14 cellular contexts compared by ENCODE assay signal in genomic region chr2:32067549-32067948, GRCh38. TPM values are rescaled to one million over a fixed set of nuclear protein-coding genes. Genes with fewer than 3 reads are reported as not detected.
A peak's percentile ranks its signal among the peaks of the same experiment; 100 is the strongest.
DNase-seq lines count a peak whose midpoint lies in the region; ATAC-seq and TF ChIP-seq lines count a peak whose summit lies in the region.
"Had no signal": no experiment of that assay in that cellular context is flagged by ENCODE, and none has a peak within 500 bp of the region (broad histone marks: within the 10 kb centered on the region; RNA-seq: fewer than 3 reads in every experiment).

No MANE protein-coding gene starts in this region.

- H3K9me3 ChIP-seq in adipocyte (ENCODE audit: control insufficient read depth, low read length) (no peaks in the 10 kb centered on the region), trophoblast cell (ENCODE audit: insufficient read depth, low read depth, low read length) (no peaks in the 10 kb centered on the region)
- H3K9me3 ChIP-seq: BE2C, Caco-2 had no signal

- no peak overlapping the region for H3K18ac ChIP-seq in trophoblast cell (ENCODE audit: low read length)

- H2BK120ac ChIP-seq in trophoblast cell (ENCODE audit: insufficient read depth, low read length, poor library complexity) = no peak overlapping the region

- no peak overlapping the region for H2AK5ac ChIP-seq in trophoblast cell (ENCODE audit: low read length)

- H3K27ac ChIP-seq in trophoblast cell (ENCODE audit: low read depth, low read length) = no peak overlapping the region

- no peak overlapping the region for H4K91ac ChIP-seq in trophoblast cell (ENCODE audit: low read depth, low read length)

- no peak overlapping the region for H2AFZ ChIP-seq in trophoblast cell (ENCODE audit: insufficient read depth, low read length, poor library complexity)
- H2AFZ ChIP-seq: GM23338 had no signal

- no peak overlapping the region for H3K9ac ChIP-seq in adipocyte (ENCODE audit: low read length)
- no peak overlapping the region for H3K9ac ChIP-seq in trophoblast cell (ENCODE audit: low read length)

- H2BK5ac ChIP-seq in trophoblast cell (ENCODE audit: low read depth, low read length, poor library complexity) = no peak overlapping the region

- intact Hi-C loops in sciatic nerve (cut with DNase I) = no loop called here

- H3K79me1 ChIP-seq in trophoblast cell (ENCODE audit: low read length) = peaks cover 8% of the 10 kb centered on the region

- H3K27me3 ChIP-seq in adipocyte (replicated peaks; ENCODE audit: control insufficient read depth, insufficient read depth, low read length) (no peaks in the 10 kb centered on the region), trophoblast cell (ENCODE audit: insufficient read depth, low read length) (no peaks in the 10 kb centered on the region)
- H3K27me3 ChIP-seq: BE2C had no signal

- TF ChIP-seq CTCF in fibroblast of villous mesenchyme (IDR thresholded peaks at IDR 0.05; ENCODE audit: insufficient read depth, low read depth, low read length) = no peak

- no peak overlapping the region for H3K4ac ChIP-seq in trophoblast cell (ENCODE audit: low read depth, low read length)

- no peaks in the 10 kb centered on the region for H3K36me3 ChIP-seq in adipocyte (ENCODE audit: control insufficient read depth, insufficient read depth, low read length, severe bottlenecking)
- peaks cover 0 to 5% of the 10 kb centered on the region in 2 experiments for H3K36me3 ChIP-seq in trophoblast cell (ENCODE audit: control insufficient read depth in 1 of 2, insufficient read depth in 2 of 2, low read length in 2 of 2)
- H3K36me3 ChIP-seq: BE2C had no signal

- no peak overlapping the region for H3K23ac ChIP-seq in trophoblast cell (ENCODE audit: low read length)

- H3K14ac ChIP-seq in trophoblast cell (ENCODE audit: low read length) = no peak overlapping the region

- no peak overlapping the region for H2BK12ac ChIP-seq in trophoblast cell (ENCODE audit: low read length)

- H4K8ac ChIP-seq in trophoblast cell (ENCODE audit: low read depth, low read length) = no peak overlapping the region

- no peak overlapping the region for H4K12ac ChIP-seq in trophoblast cell (ENCODE audit: low read depth, low read length)

- H3K4me1 ChIP-seq in adipocyte (ENCODE audit: control insufficient read depth, insufficient read depth, low read length) (peaks cover 8% of the 10 kb centered on the region), trophoblast cell (ENCODE audit: control insufficient read depth in 1 of 2, insufficient read depth in 2 of 2, low read length in 2 of 2) (no peaks in the 10 kb centered on the region)
- H3K4me1 ChIP-seq: BE2C had no signal

- DNase-seq in adipocyte (ENCODE audit: low read depth) (peak; percentile 63), fibroblast of villous mesenchyme (ENCODE audit: low read depth) (peak; percentile 3), trophoblast cell (peak; percentile 27 to 67), midbrain (lab: John Stamatoyannopoulos, UW) (no peak), sciatic nerve (ENCODE audit: low spot score) (no peak)
- DNase-seq: ACHN; BE2C; C1 segment of cervical spinal cord; Caco-2; CD4-positive, alpha-beta T cell; GDM1; HCEC 1CT had no signal

- H3K4me3 ChIP-seq in adipocyte (ENCODE audit: low read length) (no peak overlapping the region), fibroblast of villous mesenchyme (ENCODE audit: low read depth, low read length) (no peak overlapping the region), trophoblast cell (ENCODE audit: low read depth, low read length) (no peak overlapping the region)
- H3K4me3 ChIP-seq: GM23338 had no signal

- no peak overlapping the region for H3K4me2 ChIP-seq in trophoblast cell (ENCODE audit: low read length)
- H3K4me2 ChIP-seq: GM23338 had no signal

- WGBS in trophoblast cell (ENCODE audit: extremely low coverage, insufficient coverage, insufficient read length) = no CpG with 5 or more reads among the region's 2 CpGs

- no peak for ATAC-seq in sciatic nerve
- no peak for ATAC-seq in HG03442 (IDR thresholded peaks at IDR 0.05; ENCODE audit: unreplicated experiment)
- ATAC-seq: GM23338 had no signal

- H3K79me2 ChIP-seq in trophoblast cell (ENCODE audit: control insufficient read depth, insufficient read depth, low read length, poor library complexity) = peaks cover 3% of the 10 kb centered on the region

RNA-seq across cellular contexts. Expression of gene SPAST, which starts 4.2 kb away (rescaled TPM):
- total RNA-seq in fibroblast of villous mesenchyme (20.6 and 31.5 TPM in 2 replicates), sciatic nerve (21.2 TPM)
- 26.0 and 26.6 TPM in 2 replicates for polyA plus RNA-seq in trophoblast cell (2013)

RNA-seq across cellular contexts. Expression of gene DPY30, which starts 27.9 kb away (rescaled TPM):
- total RNA-seq in fibroblast of villous mesenchyme = 43.8 and 63.9 TPM in 2 replicates
- 161 and 163 TPM in 2 replicates for polyA plus RNA-seq in trophoblast cell (2013)
- total RNA-seq in sciatic nerve = 45.4 TPM

RNA-seq across cellular contexts. Expression of gene MEMO1, which starts 56.7 kb away (rescaled TPM):
- total RNA-seq in fibroblast of villous mesenchyme (34.8 and 47.1 TPM in 2 replicates), sciatic nerve (32.9 TPM)
- polyA plus RNA-seq in trophoblast cell (2013) = 34.5 and 36.0 TPM in 2 replicates

Comparison
In these comparisons a context has a peak if more than half of its experiments do, and no peak if none do; other contexts are left out.
1. DNase-seq: peak in adipocyte (single experiment), fibroblast of villous mesenchyme (single experiment) and trophoblast cell (2 of 2); none in midbrain (single experiment) and sciatic nerve (single experiment).